In the genomic region with DNA sequence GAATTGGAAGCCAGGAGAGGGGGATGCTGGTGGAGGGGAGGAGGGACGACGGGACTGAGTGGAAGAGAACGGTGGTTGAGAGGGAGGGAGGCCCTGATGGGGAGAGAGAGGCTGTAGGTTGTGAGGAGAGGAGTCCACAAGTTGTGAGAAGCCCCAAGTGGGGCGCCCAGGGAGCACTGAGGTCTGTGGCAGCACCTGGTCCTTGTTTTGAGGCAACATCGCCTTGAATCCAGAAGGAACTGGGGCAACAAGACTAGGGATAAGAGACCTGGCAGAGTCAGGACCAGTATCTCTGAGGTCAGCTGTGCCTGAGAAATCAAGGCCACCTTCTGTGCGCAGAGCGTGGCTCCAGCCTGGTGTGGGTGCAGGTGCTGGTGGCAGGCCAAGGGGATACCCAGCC, we compare ENCODE assay signal across 25 cellular contexts. TPM values are rescaled to one million over a fixed set of nuclear protein-coding genes. Genes with fewer than 3 reads are reported as not detected.
"Had no signal": no experiment of that assay in that cellular context is flagged by ENCODE, and none has a peak within 500 bp of the region (broad histone marks: within the 10 kb centered on the region; RNA-seq: fewer than 3 reads in every experiment).

No MANE protein-coding gene starts in this region.

- H3K4me3 ChIP-seq: breast epithelium, Peyer's patch, SJCRH30 had no signal

- ATAC-seq: activated CD4-positive, CD25-positive, alpha-beta regulatory T cell treated with anti-CD3 and anti-CD28 coated beads, Interleukin-2, amount 50 U/mL, for 24 hours; activated CD8-positive, alpha-beta T cell treated with anti-CD3 and anti-CD28 coated beads for 36 hours; activated naive CD4-positive, alpha-beta T cell treated with anti-CD3 and anti-CD28 coated beads, Interleukin-2, amount 50 U/mL, for 72 hours; SK-N-SH treated with all-trans-retinoic acid at 6 μM for 48 hours had no signal

- DNase-seq: activated CD4-positive, alpha-beta T cell treated with anti-CD3 and anti-CD28 coated beads for 4 hours; activated CD8-positive, alpha-beta memory T cell treated with anti-CD3 and anti-CD28 coated beads, Interleukin-2, amount 50 U/mL, for 4 hours; activated CD8-positive, alpha-beta T cell treated with anti-CD3 and anti-CD28 coated beads for 36 hours; activated effector memory CD4-positive, alpha-beta T cell treated with Interleukin-2 at 50 U/mL for 16 hours; activated naive CD4-positive, alpha-beta T cell treated with Interleukin-2 at 50 U/mL for 16 hours; aorta; caudate nucleus; Kasumi-1; KBM-7; NCI-H1105 treated with DMSO at 0.1 percent for 48 hours; NCI-H1436 treated with DMSO at 0.1 percent for 48 hours; NCI-H187; NCI-H2081; NCI-H510A treated with DMSO at 0.1 percent for 48 hours; NCI-H69; Peyer's patch; Right ventricle myocardium superior; SJCRH30; SW 1271 had no signal

- H3K9me3 ChIP-seq: breast epithelium, Peyer's patch had no signal

- H3K36me3 ChIP-seq: breast epithelium, Peyer's patch, SJCRH30 had no signal

- H3K27ac ChIP-seq: breast epithelium, Peyer's patch, RWPE1, SJCRH30 had no signal

- H3K27me3 ChIP-seq: breast epithelium, Peyer's patch had no signal

RNA-seq across cellular contexts. Expression of a gene that starts 1.1 kb away (rescaled TPM):
- total RNA-seq: activated CD8-positive, alpha-beta T cell treated with anti-CD3 and anti-CD28 coated beads for 36 hours; activated naive CD4-positive, alpha-beta T cell treated with anti-CD3 and anti-CD28 coated beads, Interleukin-2, amount 50 U/mL, for 72 hours; aorta; breast epithelium; Peyer's patch; Right ventricle myocardium superior; SJCRH30 had no signal
- polyA plus RNA-seq: adipose tissue, aorta had no signal

RNA-seq across cellular contexts. Expression of a gene that starts 10.7 kb away (rescaled TPM):
- total RNA-seq: activated CD8-positive, alpha-beta T cell treated with anti-CD3 and anti-CD28 coated beads for 36 hours; breast epithelium; Peyer's patch; Right ventricle myocardium superior; SJCRH30 had no signal
- polyA plus RNA-seq: aorta had no signal

RNA-seq across cellular contexts. Expression of a gene that starts 14.5 kb away (rescaled TPM):
- total RNA-seq: SJCRH30 had no signal

RNA-seq across cellular contexts. Expression of a gene that starts 19.2 kb away (rescaled TPM):
- total RNA-seq: SJCRH30 had no signal
